ENCODE assay signal across 7 cellular contexts in genomic region chr10:50143507-50144131, GRCh38.
DNase-seq lines count a peak whose midpoint lies in the region; ATAC-seq, FAIRE-seq and TF ChIP-seq lines count a peak whose summit lies in the region.
"Not testable (repeated sequence)": the region's sequence is repeated elsewhere in the genome, so short reads cannot be mapped to it uniquely, and the experiment has no call there.

No MANE protein-coding gene starts in this region.

- not testable (repeated sequence) for TF ChIP-seq POLR2A in GM12878 (IDR thresholded peaks at IDR 0.05; ENCODE audit: low read depth, low read length)

- H3K79me2 ChIP-seq in DND-41 (ENCODE audit: insufficient read depth, low read length); GM12878 (ENCODE audit: control insufficient read depth, insufficient read depth, low read length): not testable (repeated sequence)

- not testable (repeated sequence) for H3K4me3 Mint-ChIP-seq in activated CD4-positive, alpha-beta T cell treated with anti-CD3 and anti-CD28 coated beads, Interleukin-2, amount 10 ng/mL, durations not matched to agents 7 days and 5 days

- H3K9me3 ChIP-seq in DND-41 (ENCODE audit: insufficient read depth, low read length, severe bottlenecking); GM12878 (replicated peaks; ENCODE audit: control insufficient read depth, insufficient read depth, low read length): not testable (repeated sequence)

- H3K36me3 ChIP-seq in DND-41 (ENCODE audit: insufficient read depth, low read length); GM12878 (ENCODE audit: control insufficient read depth in 2 of 2, insufficient read depth in 2 of 2, low read length in 1 of 2): not testable (repeated sequence)

- not testable (repeated sequence) for H3K36me3 Mint-ChIP-seq in activated CD4-positive, alpha-beta T cell treated with anti-CD3 and anti-CD28 coated beads, Interleukin-2, amount 10 ng/mL, durations not matched to agents 7 days and 5 days (ENCODE audit: low read depth)

- not testable (repeated sequence) for H3K9me3 Mint-ChIP-seq in activated CD4-positive, alpha-beta T cell treated with anti-CD3 and anti-CD28 coated beads, Interleukin-2, amount 10 ng/mL, durations not matched to agents 7 days and 5 days

- POLR2A ChIA-PET in activated CD4-positive, alpha-beta T cell treated with anti-CD3 and anti-CD28 coated beads, Interleukin-2, amount 10 ng/mL, durations not matched to agents 7 days and 5 days (lab: Charles Lee); GM12878 (lab: Charles Lee): not testable (repeated sequence)

- BruUV-seq in GM12878 (replicated peaks; lab: Mats Ljungman, UMichigan), result not testable (repeated sequence)

- not testable (repeated sequence) for H2AFZ ChIP-seq in DND-41 (ENCODE audit: low read depth, low read length); GM12878 (ENCODE audit: control insufficient read depth, low read depth, low read length)

- H3K4me1 Mint-ChIP-seq in activated CD4-positive, alpha-beta T cell treated with anti-CD3 and anti-CD28 coated beads, Interleukin-2, amount 10 ng/mL, durations not matched to agents 7 days and 5 days, result peaks cover 10% of the 10 kb centered on the region

- not testable (repeated sequence) for H3K27ac ChIP-seq in DND-41 (ENCODE audit: low read length); GM12878 (ENCODE audit: control insufficient read depth, insufficient read depth)

- FAIRE-seq in GM12878 (lab: Jason Lieb, UNC), result not testable (repeated sequence)

- H3K4me1 ChIP-seq in DND-41 (ENCODE audit: insufficient read depth, low read length); GM12878 (ENCODE audit: control insufficient read depth, insufficient read depth, low read length): not testable (repeated sequence)

- not testable (repeated sequence) for H3K4me2 ChIP-seq in DND-41 (ENCODE audit: insufficient read depth, low read length); GM12878 (ENCODE audit: control insufficient read depth, insufficient read depth)

- in situ Hi-C loops in GM12878 (cut with MboI), result not testable (repeated sequence)

- SMC1A ChIA-PET in GM12878 (lab: Charles Lee; ENCODE audit: uncharacterized antibody, unreplicated experiment), result not testable (repeated sequence)

- TF ChIP-seq RAD21 in GM12878 (IDR thresholded peaks at IDR 0.05; ENCODE audit: insufficient read depth, low read depth, low read length), result not testable (repeated sequence)

- H3K9ac ChIP-seq in DND-41 (ENCODE audit: low read depth, low read length); GM12878 (ENCODE audit: control insufficient read depth, insufficient read depth, low read length): not testable (repeated sequence)

- DNase-seq in DND-41 (peak; percentile 23), NCI-H146 (lab: John Stamatoyannopoulos, UW) (peak; percentile 5), NOMO-1 treated with DMSO at 0.1 percent for 48 hours (lab: John Stamatoyannopoulos, UW; ENCODE audit: unreplicated experiment) (peak; percentile 14), fibroblast of pulmonary artery (ENCODE audit: low read depth) (peak; percentile 3), lung microvascular endothelial cell (ENCODE audit: low read depth in 2 of 2) (peak; percentile 32 to 77)
- DNase-seq in activated CD4-positive, alpha-beta T cell treated with anti-CD3 and anti-CD28 coated beads, Interleukin-2, amount 10 ng/mL, durations not matched to agents 7 days and 5 days, result peak; percentile 7
- not testable (repeated sequence) for DNase-seq in GM12878 (ENCODE audit: low read depth, low spot score)

- H3K27me3 Mint-ChIP-seq in activated CD4-positive, alpha-beta T cell treated with anti-CD3 and anti-CD28 coated beads, Interleukin-2, amount 10 ng/mL, durations not matched to agents 7 days and 5 days, result not testable (repeated sequence)

- CTCF ChIA-PET in activated CD4-positive, alpha-beta T cell treated with anti-CD3 and anti-CD28 coated beads, Interleukin-2, amount 10 ng/mL, durations not matched to agents 7 days and 5 days (lab: Charles Lee); GM12878 (lab: Yijun Ruan, JAX): not testable (repeated sequence)

- TF ChIP-seq CTCF in DND-41 (IDR thresholded peaks at IDR 0.05; ENCODE audit: borderline replicate concordance, extremely low read depth, low read length, poor library complexity, severe bottlenecking); GM12878 (IDR thresholded peaks at IDR 0.05 in 2 of 3, conservative IDR thresholded peaks at IDR 0.05 in 1 of 3; ENCODE audit: control insufficient read depth in 2 of 3, extremely low read depth in 1 of 3, insufficient read depth in 1 of 3, low read depth in 3 of 3, low read length in 3 of 3); fibroblast of pulmonary artery (IDR thresholded peaks at IDR 0.05; ENCODE audit: low read length, missing control alignments): not testable (repeated sequence)

- ATAC-seq in DND-41 (ENCODE audit: insufficient read depth, low read depth) (peak; percentile 47; the same call in 1 of the 3 replicates), GM12878 (peak; percentile 25; the same call in 1 of the 3 replicates)

- WGBS in GM12878 (ENCODE audit: insufficient coverage, insufficient replicate concordance, low lambda C conversion rate, missing lambda C conversion rate), result 52% methylated on average over 8 of the region's 8 CpGs

- intact Hi-C loops in GM12878 (cut with micrococcal nuclease; ENCODE audit: unreplicated experiment), result not testable (repeated sequence)

- RAD21 ChIA-PET in GM12878 (lab: Charles Lee; ENCODE audit: unreplicated experiment), result not testable (repeated sequence)

- not testable (repeated sequence) for H3K4me3 ChIP-seq in DND-41 (ENCODE audit: low read depth in 1 of 2, low read length in 2 of 2); GM12878; fibroblast of pulmonary artery (replicated peaks; ENCODE audit: low read depth, low read length)

- not testable (repeated sequence) for H4K20me1 ChIP-seq in DND-41 (ENCODE audit: insufficient read depth, low read length); GM12878 (ENCODE audit: control insufficient read depth, insufficient read depth)

- not testable (repeated sequence) for TF ChIP-seq EP300 in GM12878 (IDR thresholded peaks at IDR 0.05; ENCODE audit: borderline replicate concordance in 1 of 2, control insufficient read depth in 1 of 2, low read depth in 2 of 2, low read length in 2 of 2)

- H3K27me3 ChIP-seq in DND-41 (ENCODE audit: insufficient read depth, low read length, poor library complexity); GM12878 (replicated peaks in 1 of 2; ENCODE audit: control insufficient read depth in 2 of 2, insufficient read depth in 2 of 2, low read length in 1 of 2): not testable (repeated sequence)

- not testable (repeated sequence) for H3K27ac Mint-ChIP-seq in activated CD4-positive, alpha-beta T cell treated with anti-CD3 and anti-CD28 coated beads, Interleukin-2, amount 10 ng/mL, durations not matched to agents 7 days and 5 days
